Comparison of ENCODE assay signal across 19 cellular contexts in genomic region chr7:101867265-101867664, GRCh38. TPM values are rescaled to one million over a fixed set of nuclear protein-coding genes. Genes with fewer than 3 reads are reported as not detected.
DNase-seq lines count a peak whose midpoint lies in the region; ATAC-seq, FAIRE-seq and TF ChIP-seq lines count a peak whose summit lies in the region.
"Had no signal": no experiment of that assay in that cellular context is flagged by ENCODE, and none has a peak within 500 bp of the region (broad histone marks: within the 10 kb centered on the region; RNA-seq: fewer than 3 reads in every experiment).

No MANE protein-coding gene starts in this region.

- no peak overlapping the region for H2BK5ac ChIP-seq in trophoblast cell (ENCODE audit: low read depth, low read length, poor library complexity)

- no peak overlapping the region for H4K8ac ChIP-seq in trophoblast cell (ENCODE audit: low read depth, low read length)

- no peak for TF ChIP-seq RAD21 in HepG2 (CRISPR knock-in tag; IDR thresholded peaks at IDR 0.05)
- TF ChIP-seq RAD21 in GM12878 (IDR thresholded peaks at IDR 0.05; ENCODE audit: insufficient read depth, low read depth, low read length): no peak
- TF ChIP-seq RAD21 in SK-N-SH (IDR thresholded peaks at IDR 0.05; ENCODE audit: low read length): no peak

- TF ChIP-seq EP300 in HepG2 (IDR thresholded peaks at IDR 0.05; ENCODE audit: low read depth in 2 of 2, low read length in 2 of 2) (no peak), HepG2 (CRISPR knock-in tag; IDR thresholded peaks at IDR 0.05; ENCODE audit: borderline replicate concordance) (no peak), GM12878 (IDR thresholded peaks at IDR 0.05; ENCODE audit: borderline replicate concordance in 1 of 2, control insufficient read depth in 1 of 2, low read depth in 2 of 2, low read length in 2 of 2) (no peak), SK-N-SH (IDR thresholded peaks at IDR 0.05; ENCODE audit: borderline replicate concordance in 1 of 2, low read depth in 1 of 2, low read length in 1 of 2) (no peak)

- H3K4me3 ChIP-seq in HepG2 (replicated peaks in 1 of 3; ENCODE audit: insufficient read depth in 1 of 3, low read depth in 2 of 3, low read length in 3 of 3): no peak overlapping the region
- no peak overlapping the region for H3K4me3 ChIP-seq in right lobe of liver
- no peak overlapping the region for H3K4me3 ChIP-seq in GM12878
- H3K4me3 ChIP-seq in trophoblast cell (ENCODE audit: low read depth, low read length): no peak overlapping the region
- H3K4me3 ChIP-seq in brain microvascular endothelial cell (ENCODE audit: low read depth, low read length): no peak overlapping the region
- H3K4me3 ChIP-seq in SK-N-SH (ENCODE audit: low read depth in 2 of 2, low read length in 1 of 2): no peak overlapping the region
- H3K4me3 ChIP-seq: GM23338, SK-N-MC had no signal

- SMC1A ChIA-PET in GM12878 (lab: Charles Lee; ENCODE audit: uncharacterized antibody, unreplicated experiment): no interaction called here

- no peak overlapping the region for H3K14ac ChIP-seq in trophoblast cell (ENCODE audit: low read length)

- no peak overlapping the region for H3K9ac ChIP-seq in HepG2 (ENCODE audit: insufficient read depth, low read depth, low read length)
- no peak overlapping the region for H3K9ac ChIP-seq in GM12878 (ENCODE audit: control insufficient read depth, insufficient read depth, low read length)
- no peak overlapping the region for H3K9ac ChIP-seq in trophoblast cell (ENCODE audit: low read length)
- H3K9ac ChIP-seq in SK-N-SH: no peak overlapping the region

- H3K4me1 ChIP-seq in HepG2 (ENCODE audit: insufficient read depth, low read length) (peaks cover 69% of the 10 kb centered on the region), right lobe of liver (peaks cover 0 to 11% (median 0%) of the 10 kb centered on the region in 4 donors), GM12878 (ENCODE audit: control insufficient read depth, insufficient read depth, low read length) (peaks cover 8% of the 10 kb centered on the region; the same call in 1 of the 2 replicates), trophoblast cell (ENCODE audit: control insufficient read depth in 1 of 2, insufficient read depth in 2 of 2, low read length in 2 of 2) (peaks cover 24 to 33% of the 10 kb centered on the region in 2 experiments), SK-N-SH (ENCODE audit: control insufficient read depth in 1 of 2, insufficient read depth in 2 of 2, low read depth in 1 of 2, low read length in 1 of 2) (peaks cover 8 to 14% of the 10 kb centered on the region in 2 experiments; a peak in 2 of 4 replicates)

- POLR2A ChIA-PET in HepG2 (lab: Yijun Ruan, JAX): no interaction called here
- POLR2A ChIA-PET in GM12878 (lab: Charles Lee): no interaction called here
- POLR2A ChIA-PET in SK-N-SH (lab: Yijun Ruan, JAX): no interaction called here

- H3K79me1 ChIP-seq in trophoblast cell (ENCODE audit: low read length): peaks cover 14% of the 10 kb centered on the region

- peaks cover 8% of the 10 kb centered on the region for H3F3A ChIP-seq in SK-N-SH (replicated peaks; ENCODE audit: insufficient read depth)

- H3K36me3 ChIP-seq in HepG2 (replicated peaks in 1 of 2; ENCODE audit: control insufficient read depth in 1 of 2, insufficient read depth in 2 of 2, low read length in 2 of 2) (0 out of 5 replicates have a peak, but pooled peaks cover 0 to 4% of the 10 kb centered on the region in 2 experiments), right lobe of liver (no peaks in the 10 kb centered on the region), GM12878 (ENCODE audit: control insufficient read depth in 2 of 2, insufficient read depth in 2 of 2, low read length in 1 of 2) (peaks cover 0 to 6% of the 10 kb centered on the region in 2 experiments; a peak in 2 of 4 replicates), trophoblast cell (ENCODE audit: control insufficient read depth in 1 of 2, insufficient read depth in 2 of 2, low read length in 2 of 2) (no peaks in the 10 kb centered on the region), brain microvascular endothelial cell (replicated peaks) (no peaks in the 10 kb centered on the region), SK-N-SH (replicated peaks in 1 of 2; ENCODE audit: control insufficient read depth in 1 of 2, insufficient read depth in 2 of 2, low read length in 1 of 2) (no peaks in the 10 kb centered on the region)

- H3K27ac ChIP-seq in HepG2 (ENCODE audit: extremely low read length, insufficient read depth, low read length) (no peak overlapping the region), right lobe of liver (no peak overlapping the region), GM12878 (ENCODE audit: control insufficient read depth, insufficient read depth) (no peak overlapping the region), trophoblast cell (ENCODE audit: low read depth, low read length) (no peak overlapping the region), brain microvascular endothelial cell (no peak overlapping the region), SK-N-SH (ENCODE audit: low read depth in 2 of 2, low read length in 1 of 2) (no peak overlapping the region)
- H3K27ac ChIP-seq: 22Rv1, SK-N-MC had no signal

- BruUV-seq in HepG2 (replicated peaks; lab: Mats Ljungman, UMichigan): no TSS peak
- no TSS peak for BruUV-seq in GM12878 (replicated peaks; lab: Mats Ljungman, UMichigan)

- FAIRE-seq in HepG2 (lab: Jason Lieb, UNC): no peak
- no peak for FAIRE-seq in GM12878 (lab: Jason Lieb, UNC)

- peaks cover 15% of the 10 kb centered on the region; the same call in 1 of the 2 replicates for H4K20me1 ChIP-seq in HepG2 (ENCODE audit: insufficient read depth, low read length)
- H4K20me1 ChIP-seq in GM12878 (ENCODE audit: control insufficient read depth, insufficient read depth): no peaks in the 10 kb centered on the region
- peaks cover 63% of the 10 kb centered on the region for H4K20me1 ChIP-seq in SK-N-SH (ENCODE audit: insufficient read depth)

- H3K4ac ChIP-seq in trophoblast cell (ENCODE audit: low read depth, low read length): peak overlapping the region; percentile 39

- H4K12ac ChIP-seq in trophoblast cell (ENCODE audit: low read depth, low read length): no peak overlapping the region

- no peak overlapping the region for H2BK120ac ChIP-seq in trophoblast cell (ENCODE audit: insufficient read depth, low read length, poor library complexity)

- no peak for TF ChIP-seq POLR2A in HepG2 (IDR thresholded peaks at IDR 0.05; ENCODE audit: insufficient read depth in 1 of 2, low read depth in 2 of 2, low read length in 2 of 2)
- no peak for TF ChIP-seq POLR2A in right lobe of liver (IDR thresholded peaks at IDR 0.05)
- TF ChIP-seq POLR2A in GM12878 (IDR thresholded peaks at IDR 0.05; ENCODE audit: low read depth, low read length): no peak

- in situ Hi-C loops in HepG2 (cut with HindIII; ENCODE audit: extremely low pct_ligation_motif_present, low pct_unique_long_range_greater_than_20kb) (no loop called here), GM12878 (cut with MboI) (no loop called here), brain microvascular endothelial cell (cut with HindIII; ENCODE audit: low pct_ligation_motif_present, low sequenced_read_pairs) (no loop called here)

- H3K4me2 ChIP-seq in HepG2 (ENCODE audit: low read depth, low read length) (no peak overlapping the region), GM12878 (ENCODE audit: control insufficient read depth, insufficient read depth) (no peak overlapping the region), trophoblast cell (ENCODE audit: low read length) (no peak overlapping the region), SK-N-SH (no peak overlapping the region)

- H2AFZ ChIP-seq in HepG2 (ENCODE audit: low read length): no peak overlapping the region
- H2AFZ ChIP-seq in GM12878 (ENCODE audit: control insufficient read depth, low read depth, low read length): no peak overlapping the region
- H2AFZ ChIP-seq in trophoblast cell (ENCODE audit: insufficient read depth, low read length, poor library complexity): no peak overlapping the region
- H2AFZ ChIP-seq in SK-N-SH (ENCODE audit: low read depth): no peak overlapping the region
- H2AFZ ChIP-seq: GM23338 had no signal

- no peak overlapping the region for H2AK5ac ChIP-seq in trophoblast cell (ENCODE audit: low read length)

- H3K18ac ChIP-seq in trophoblast cell (ENCODE audit: low read length): no peak overlapping the region

- TF ChIP-seq CTCF in HepG2 (CRISPR knock-in tag; IDR thresholded peaks at IDR 0.05) (no peak), right lobe of liver (IDR thresholded peaks at IDR 0.05) (no peak), GM12878 (IDR thresholded peaks at IDR 0.05 in 2 of 3, conservative IDR thresholded peaks at IDR 0.05 in 1 of 3; ENCODE audit: control insufficient read depth in 2 of 3, extremely low read depth in 1 of 3, insufficient read depth in 1 of 3, low read depth in 3 of 3, low read length in 3 of 3) (no peak), brain microvascular endothelial cell (IDR thresholded peaks at IDR 0.05; ENCODE audit: low read depth, low read length, missing control alignments) (no peak), SK-N-SH (IDR thresholded peaks at IDR 0.05) (no peak)

- ATAC-seq in HepG2 (no peak), right lobe of liver (no peak), GM12878 (no peak), GM18867 (IDR thresholded peaks at IDR 0.05; ENCODE audit: unreplicated experiment) (no peak)
- ATAC-seq: GM23338 had no signal

- H4K91ac ChIP-seq in trophoblast cell (ENCODE audit: low read depth, low read length): no peak overlapping the region

- RAD21 ChIA-PET in GM12878 (lab: Charles Lee; ENCODE audit: unreplicated experiment): no interaction called here

- H3K27me3 ChIP-seq in HepG2 (ENCODE audit: control insufficient read depth in 1 of 2, insufficient read depth in 2 of 2, low read length in 2 of 2): no peaks in the 10 kb centered on the region
- H3K27me3 ChIP-seq in right lobe of liver: no peaks in the 10 kb centered on the region
- no peaks in the 10 kb centered on the region for H3K27me3 ChIP-seq in GM12878 (replicated peaks in 1 of 2; ENCODE audit: control insufficient read depth in 2 of 2, insufficient read depth in 2 of 2, low read length in 1 of 2)
- no peaks in the 10 kb centered on the region for H3K27me3 ChIP-seq in trophoblast cell (ENCODE audit: insufficient read depth, low read length)
- H3K27me3 ChIP-seq in brain microvascular endothelial cell (replicated peaks): no peaks in the 10 kb centered on the region
- H3K27me3 ChIP-seq in SK-N-SH (ENCODE audit: insufficient read depth): no peaks in the 10 kb centered on the region

- H3K79me2 ChIP-seq in HepG2 (ENCODE audit: insufficient read depth, low read length) (peaks cover 65% of the 10 kb centered on the region), GM12878 (ENCODE audit: control insufficient read depth, insufficient read depth, low read length) (peaks cover 42% of the 10 kb centered on the region), trophoblast cell (ENCODE audit: control insufficient read depth, insufficient read depth, low read length, poor library complexity) (peaks cover 10% of the 10 kb centered on the region), SK-N-SH (ENCODE audit: insufficient read depth) (peaks cover 99% of the 10 kb centered on the region)

- no peak overlapping the region for H3K23ac ChIP-seq in trophoblast cell (ENCODE audit: low read length)

- CTCF ChIA-PET in HepG2 (lab: Yijun Ruan, JAX; ENCODE audit: low intra/inter-chr PET ratio, low total read pairs) (no interaction called here), GM12878 (lab: Yijun Ruan, JAX) (no interaction called here), SK-N-SH (lab: Yijun Ruan, JAX) (interaction anchor here (1.1 to 3.8 kb wide), 2 partner anchors 10 to 12 kb away, joined by 4 to 22 read pairs; no protein-coding TSS in a partner anchor)

- H2BK12ac ChIP-seq in trophoblast cell (ENCODE audit: low read length): no peak overlapping the region

- H3K9me3 ChIP-seq in HepG2 (ENCODE audit: low read length) (no peaks in the 10 kb centered on the region), right lobe of liver (no peaks in the 10 kb centered on the region), GM12878 (replicated peaks; ENCODE audit: control insufficient read depth, insufficient read depth, low read length) (no peaks in the 10 kb centered on the region; the same call in 2 of the 3 replicates), trophoblast cell (ENCODE audit: insufficient read depth, low read depth, low read length) (peaks cover 2% of the 10 kb centered on the region), SK-N-SH (no peaks in the 10 kb centered on the region)

- DNase-seq in HepG2 (ENCODE audit: low spot score) (no peak), right lobe of liver (no peak), GM12878 (ENCODE audit: low read depth, low spot score) (no peak), trophoblast cell (no peak), brain microvascular endothelial cell (no peak), SK-N-SH (no peak), glomerular visceral epithelial cell (ENCODE audit: extremely low spot score) (no peak)
- DNase-seq: AML-193, MM.1S, NCI-H1048, NCI-H1417 treated with DMSO at 0.1 percent for 48 hours, NCI-H187, NCI-H446 treated with DMSO at 0.1 percent for 48 hours, NCI-H526 treated with DMSO at 0.1 percent for 48 hours, SHP77 treated with DMSO at 0.1 percent for 48 hours had no signal

- WGBS in HepG2 (ENCODE audit: low lambda C conversion rate): 98% methylated on average over 4 of the region's 12 CpGs
- 96% methylated on average over 5 of the region's 12 CpGs for WGBS in right lobe of liver (ENCODE audit: insufficient coverage, low coverage, low lambda C conversion rate, missing lambda C conversion rate)
- 76% methylated on average over 12 of the region's 12 CpGs for WGBS in GM12878 (ENCODE audit: insufficient coverage, insufficient replicate concordance, low lambda C conversion rate, missing lambda C conversion rate)
- WGBS in trophoblast cell (ENCODE audit: extremely low coverage, insufficient coverage, insufficient read length): no CpG with 5 or more reads among the region's 12 CpGs
- 96% methylated on average over 11 of the region's 12 CpGs for WGBS in SK-N-SH (ENCODE audit: low lambda C conversion rate)

- no peaks in the 10 kb centered on the region for H3K9me2 ChIP-seq in SK-N-SH

- intact Hi-C loops in HepG2 (cut with micrococcal nuclease; ENCODE audit: unreplicated experiment) (no loop called here), right lobe of liver (cut with DNase I) (no loop called here), GM12878 (cut with micrococcal nuclease; ENCODE audit: unreplicated experiment) (no loop called here)

RNA-seq across cellular contexts. Expression of gene CUX1, which starts 49.8 kb away (rescaled TPM):
- total RNA-seq in HepG2 (2016; rRNA removed; fragmentation: Illumina TruSeq; extraction: Trizol) (13.7 and 21.7 TPM in 2 replicates), right lobe of liver (10 to 100 TPM; 34.3 to 53.1 (median 40.6) TPM), GM12878 (2014; rRNA removed) (26.0 and 29.7 TPM in 2 replicates), GM12878 (2014; rRNA removed; fragmentation: Illumina TruSeq; extraction: Trizol) (21.5 and 22.5 TPM in 2 replicates), GM12878 (2021) (44.7 and 48.6 TPM in 2 replicates)
- 11.4 and 13.0 TPM in 2 replicates for total RNA-seq in HepG2 (2016; cell fraction: cytosol; rRNA removed; fragmentation: Illumina TruSeq; extraction: Trizol; ENCODE audit: low read depth)
- total RNA-seq in HepG2 (2016; cell fraction: insoluble cytoplasmic fraction; rRNA removed; fragmentation: Illumina TruSeq; extraction: Trizol): 13.2 and 19.0 TPM in 2 replicates
- total RNA-seq in HepG2 (2016; cell fraction: membrane; rRNA removed; fragmentation: Illumina TruSeq; extraction: Trizol): 12.9 and 17.8 TPM in 2 replicates
- total RNA-seq in HepG2 (2016; cell fraction: nucleus; rRNA removed; fragmentation: Illumina TruSeq; extraction: Trizol): 34.3 and 34.4 TPM in 2 replicates
- polyA plus RNA-seq in HepG2 (2011; rRNA removed) (14.9 and 17.8 TPM in 2 replicates), GM12878 (2011; rRNA removed) (12.7 and 12.9 TPM in 2 replicates), GM12878 (2014; fragmentation: Illumina TruSeq; extraction: Trizol) (28.0 and 35.3 TPM in 2 replicates), GM12878 (2014; fragmentation: Nextera tagmentation; extraction: Ambion mirVana) (1 to 10 TPM; 6.1 to 7.8 TPM), GM12878 (2014; rRNA removed) (24.0 and 26.0 TPM in 2 replicates), GM12878 (2016; fragmentation: Nextera tagmentation; extraction: Ambion mirVana) (10 to 100 TPM; 27.7 to 31.0 TPM), SK-N-SH (2012; rRNA removed) (47.0 and 68.6 TPM in 2 replicates)
- polyA plus RNA-seq in HepG2 (2011; cell fraction: cytosol; rRNA removed): 11.7 and 14.5 TPM in 2 replicates
- 19.5 and 20.4 TPM in 2 replicates for polyA plus RNA-seq in HepG2 (2011; cell fraction: nucleus; rRNA removed)
- 17.6 and 19.7 TPM in 2 replicates for polyA plus RNA-seq in HepG2 (2012)
- 7.4 and 8.5 TPM in 2 replicates for polyA plus RNA-seq in HepG2 (2016; cell fraction: cytosol; fragmentation: Illumina TruSeq; extraction: Trizol; ENCODE audit: low read depth)
- 16.3 and 20.7 TPM in 2 replicates for polyA plus RNA-seq in HepG2 (2016; cell fraction: insoluble cytoplasmic fraction; fragmentation: Illumina TruSeq; extraction: Trizol; ENCODE audit: low read depth)
- polyA plus RNA-seq in HepG2 (2016; cell fraction: membrane; fragmentation: Illumina TruSeq; extraction: Trizol; ENCODE audit: low read depth): 17.8 and 18.3 TPM in 2 replicates
- 20.0 and 22.4 TPM in 2 replicates for polyA plus RNA-seq in HepG2 (2016; cell fraction: nucleus; fragmentation: Illumina TruSeq; extraction: Trizol; ENCODE audit: insufficient read depth, low read depth)
- 17.5 and 23.0 TPM in 2 replicates for polyA minus RNA-seq in HepG2 (2011; rRNA and poly(A)+ RNA removed; ENCODE audit: low replicate concordance)
- polyA minus RNA-seq in HepG2 (2011; cell fraction: cytosol; rRNA and poly(A)+ RNA removed): 9.6 and 10.6 TPM in 2 replicates
- polyA minus RNA-seq in HepG2 (2011; cell fraction: nucleus; rRNA and poly(A)+ RNA removed): 65.1 and 68.5 TPM in 2 replicates
- 214 and 249 TPM in 2 replicates for total RNA-seq in GM12878 (2013; cell fraction: nucleolus; rRNA removed)
- polyA plus RNA-seq in GM12878 (2011; ENCODE audit: low read depth): 11.3 TPM
- polyA plus RNA-seq in GM12878 (2011; cell fraction: cytosol; rRNA removed): 16.7 and 17.9 TPM in 2 replicates
- 14.0 and 21.5 TPM in 2 replicates for polyA plus RNA-seq in GM12878 (2011; cell fraction: nucleus; rRNA removed)
- polyA plus RNA-seq in GM12878 (2012): 21.7 and 23.4 TPM in 2 replicates
- 21.1 and 30.1 TPM in 2 replicates for polyA minus RNA-seq in GM12878 (2011; rRNA and poly(A)+ RNA removed)
- polyA minus RNA-seq in GM12878 (2011; cell fraction: cytosol; rRNA and poly(A)+ RNA removed): 10.7 and 11.1 TPM in 2 replicates
- polyA minus RNA-seq in GM12878 (2011; cell fraction: nucleus; rRNA and poly(A)+ RNA removed): 21.6 and 47.5 TPM in 2 replicates
- polyA plus RNA-seq in trophoblast cell (2013): 39.0 and 43.1 TPM in 2 replicates
- polyA plus RNA-seq in SK-N-SH (2012; cell fraction: cytosol; rRNA removed): 46.5 and 58.2 TPM in 2 replicates
- 38.6 and 51.0 TPM in 2 replicates for polyA plus RNA-seq in SK-N-SH (2012; cell fraction: nucleus; rRNA removed)
